In the genomic region with DNA sequence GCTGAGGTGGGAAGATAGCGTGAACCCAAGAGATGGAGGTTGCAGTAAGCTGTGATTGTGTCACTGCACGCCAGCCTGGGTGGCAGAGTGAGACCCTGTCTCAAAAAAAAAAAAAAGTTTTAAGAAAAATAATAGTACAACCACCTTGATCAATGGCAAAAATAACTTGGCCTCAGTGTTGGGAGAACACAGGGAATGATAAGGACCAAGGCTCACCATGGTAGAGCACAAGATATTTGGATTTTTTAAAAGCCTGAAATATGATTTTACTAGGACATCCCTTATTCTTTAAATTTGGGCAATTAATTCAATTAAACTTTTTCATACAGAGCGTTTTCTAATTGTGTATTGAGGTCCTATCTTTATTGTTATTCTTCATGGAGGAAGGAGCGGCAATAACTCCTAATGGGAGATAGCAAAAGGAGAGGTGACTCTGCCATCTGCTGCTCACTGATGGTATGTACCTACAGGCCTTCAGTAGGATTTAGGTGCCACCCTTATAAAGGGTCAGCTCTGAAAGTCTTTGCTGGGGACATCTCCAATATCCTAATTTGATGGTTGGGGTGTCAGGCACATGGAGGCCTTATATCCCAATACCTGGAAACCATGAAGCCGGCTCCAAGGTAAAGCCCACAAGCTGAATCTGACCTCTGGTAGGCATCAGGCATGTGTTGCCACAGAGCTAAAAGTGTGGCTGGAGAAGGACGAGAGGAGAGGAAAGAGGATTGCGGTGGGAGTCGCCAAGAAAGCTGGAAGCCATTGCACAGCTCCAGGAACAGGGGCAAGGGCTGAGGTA, we compare ENCODE assay signal across 8 cellular contexts. TPM values are rescaled to one million over a fixed set of nuclear protein-coding genes. Genes with fewer than 3 reads are reported as not detected.
DNase-seq lines count a peak whose midpoint lies in the region; ATAC-seq, FAIRE-seq and TF ChIP-seq lines count a peak whose summit lies in the region.

No MANE protein-coding gene starts in this region.

- no peaks in the 10 kb centered on the region for H3K9me1 ChIP-seq in endothelial cell of umbilical vein (replicated peaks; ENCODE audit: control insufficient read depth, extremely low read depth, insufficient read depth, low read length)

- H3K79me2 ChIP-seq in endothelial cell of umbilical vein (ENCODE audit: control insufficient read depth, insufficient read depth, low read length): no peaks in the 10 kb centered on the region

- no peak for TF ChIP-seq POLR2A in endothelial cell of umbilical vein (IDR thresholded peaks at IDR 0.05; ENCODE audit: low read depth, low read length)

- peak; percentile 56 to 74 for TF ChIP-seq CTCF in endothelial cell of umbilical vein (IDR thresholded peaks at IDR 0.05; ENCODE audit: extremely low read depth in 1 of 2, insufficient read depth in 1 of 2, low read depth in 1 of 2, low read length in 2 of 2)

- POLR2A ChIA-PET in endothelial cell of umbilical vein (lab: Charles Lee): no interaction called here

- no peaks in the 10 kb centered on the region for H3K4me1 ChIP-seq in endothelial cell of umbilical vein (ENCODE audit: control insufficient read depth, extremely low read depth, insufficient read depth, low read length)

- no peaks in the 10 kb centered on the region for H3K9me3 ChIP-seq in endothelial cell of umbilical vein (replicated peaks; ENCODE audit: control insufficient read depth, insufficient read depth, low read length)

- H3K36me3 ChIP-seq in endothelial cell of umbilical vein (ENCODE audit: control insufficient read depth in 2 of 2, extremely low read depth in 1 of 2, insufficient read depth in 2 of 2, low read length in 2 of 2): no peaks in the 10 kb centered on the region

- FAIRE-seq in endothelial cell of umbilical vein (lab: Jason Lieb, UNC): peak; percentile 86

- dilution Hi-C loops in endothelial cell of umbilical vein (cut with MboI; ENCODE audit: extremely low pct_ligation_motif_present, low sequenced_read_pairs): no loop called here

- no peak for ATAC-seq in GM19023 (IDR thresholded peaks at IDR 0.05; ENCODE audit: unreplicated experiment)

- no peaks in the 10 kb centered on the region for H4K20me1 ChIP-seq in endothelial cell of umbilical vein (replicated peaks; ENCODE audit: control insufficient read depth, extremely low read depth, insufficient read depth, low read length)

- intact Hi-C loops in endothelial cell of umbilical vein (cut with micrococcal nuclease): loop anchor here (1.0 to 5.0 kb wide), 5 partner anchors 82 to 608 kb away; no protein-coding TSS in a partner anchor

- H3K9ac ChIP-seq in endothelial cell of umbilical vein (replicated peaks; ENCODE audit: extremely low read depth, insufficient read depth, low read length): no peak overlapping the region

- no peak overlapping the region for H2AFZ ChIP-seq in endothelial cell of umbilical vein (ENCODE audit: low read depth, low read length)

- CTCF ChIA-PET in endothelial cell of umbilical vein (lab: Charles Lee): interaction anchor here (0.6 to 16.3 kb wide), 34 partner anchors 8 to 332 kb away, joined by 3 to 595 read pairs (median 4); partner anchors contain the start of gene LIPT2

- in situ Hi-C loops in SK-MEL-5 (cut with HindIII; ENCODE audit: low pct_unique_long_range_greater_than_20kb, low sequenced_read_pairs): no loop called here

- H3K27me3 ChIP-seq in endothelial cell of umbilical vein (ENCODE audit: control insufficient read depth in 2 of 2, insufficient read depth in 2 of 2, low read length in 2 of 2): peaks cover 4 to 9% of the 10 kb centered on the region in 2 experiments

- H3K4me2 ChIP-seq in endothelial cell of umbilical vein (ENCODE audit: insufficient read depth, low read length): no peak overlapping the region

- no TSS peak for BruUV-seq in endothelial cell of umbilical vein (replicated peaks; lab: Mats Ljungman, UMichigan)

- no peak overlapping the region for H3K27ac ChIP-seq in endothelial cell of umbilical vein (ENCODE audit: insufficient read depth, low read depth, low read length)

- H3K4me3 ChIP-seq in endothelial cell of umbilical vein (replicated peaks in 1 of 3; ENCODE audit: insufficient read depth in 1 of 3, low read depth in 1 of 3, low read length in 3 of 3): no peak overlapping the region

- DNase-seq in NCI-H345 (lab: John Stamatoyannopoulos, UW) (peak; percentile 47), NCI-H345 treated with DMSO at 0.1 percent for 48 hours (lab: John Stamatoyannopoulos, UW; ENCODE audit: unreplicated experiment) (no peak), M059J (ENCODE audit: low read depth) (peak; percentile 58), SK-MEL-5 (ENCODE audit: low read depth, low spot score) (peak; percentile 84), endothelial cell of umbilical vein (ENCODE audit: low read depth, low spot score) (peak; percentile 71), midbrain (lab: John Stamatoyannopoulos, UW) (peak; percentile 2), NCI-H187 treated with DMSO at 0.1 percent for 48 hours (lab: John Stamatoyannopoulos, UW) (no peak)

TF ChIP-seq in endothelial cell of umbilical vein, 7 proteins besides CTCF, POLR2A, EP300 and RAD21:
- TF ChIP-seq MYC (IDR thresholded peaks at IDR 0.05; ENCODE audit: low read depth, low read length) (no peak), GATA2 (IDR thresholded peaks at IDR 0.05; ENCODE audit: insufficient read depth, insufficient read length, low read depth, low read length) (no peak), EZH2 (IDR thresholded peaks at IDR 0.05; ENCODE audit: borderline replicate concordance, low read depth, low read length, severe bottlenecking) (no peak), JUN (IDR thresholded peaks at IDR 0.05; ENCODE audit: borderline replicate concordance, insufficient read depth, insufficient read length, low read depth) (no peak), POLR2AphosphoS5 (IDR thresholded peaks at IDR 0.05; ENCODE audit: insufficient read depth, low read depth, low read length) (no peak), FOS (IDR thresholded peaks at IDR 0.05; ENCODE audit: borderline replicate concordance, insufficient read depth, low read length) (no peak)
- TF ChIP-seq, protein P1, sequence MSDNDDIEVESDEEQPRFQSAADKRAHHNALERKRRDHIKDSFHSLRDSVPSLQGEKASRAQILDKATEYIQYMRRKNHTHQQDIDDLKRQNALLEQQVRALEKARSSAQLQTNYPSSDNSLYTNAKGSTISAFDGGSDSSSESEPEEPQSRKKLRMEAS (IDR thresholded peaks at IDR 0.05; ENCODE audit: insufficient read depth, insufficient read length): no peak

RNA-seq across cellular contexts. Expression of gene POLD3, which starts 21.9 kb away (rescaled TPM):
- total RNA-seq in M059J (2014; rRNA removed; shearing (Covaris generic)): 26.9 and 37.4 TPM in 2 replicates
- 16.1 and 17.5 TPM in 2 replicates for total RNA-seq in SK-MEL-5 (2014; rRNA removed; shearing (Covaris generic))
- 11.7 and 14.0 TPM in 2 replicates for polyA plus RNA-seq in SK-MEL-5 (2015; cell fraction: cytosol; rRNA removed)
- polyA plus RNA-seq in SK-MEL-5 (2015; cell fraction: nucleus; rRNA removed): 76.8 and 78.6 TPM in 2 replicates
- 23.6 and 25.2 TPM in 2 replicates for total RNA-seq in endothelial cell of umbilical vein
- 8.6 and 8.9 TPM in 2 replicates for polyA plus RNA-seq in endothelial cell of umbilical vein
- polyA plus RNA-seq in endothelial cell of umbilical vein (2011; cell fraction: cytosol; rRNA removed): 9.9 and 11.0 TPM in 2 replicates
- polyA plus RNA-seq in endothelial cell of umbilical vein (2011; cell fraction: nucleus; rRNA removed): 23.1 and 31.8 TPM in 2 replicates
- 10.4 and 15.9 TPM in 2 replicates for polyA plus RNA-seq in endothelial cell of umbilical vein (2012)
- 18.3 and 21.1 TPM in 2 replicates for polyA minus RNA-seq in endothelial cell of umbilical vein
- 16.9 TPM for polyA minus RNA-seq in endothelial cell of umbilical vein (2011; cell fraction: cytosol; rRNA and poly(A)+ RNA removed)
- polyA minus RNA-seq in endothelial cell of umbilical vein (2011; cell fraction: nucleus; rRNA and poly(A)+ RNA removed): 12.8 and 23.9 TPM in 2 replicates

Comparison
In these comparisons a context has a peak if more than half of its experiments do, and no peak if none do; other contexts are left out.
1. DNase-seq: peak in NCI-H345 (single experiment), M059J (single experiment), SK-MEL-5 (single experiment), endothelial cell of umbilical vein (single experiment) and midbrain (single experiment); none in NCI-H345 treated with DMSO at 0.1 percent for 48 hours (single experiment) and NCI-H187 treated with DMSO at 0.1 percent for 48 hours (single experiment).